In genomic region chr7:45026013-45026412, GRCh38 we compare ENCODE assay signal across 18 cellular contexts. TPM values are rescaled to one million over a fixed set of nuclear protein-coding genes. Genes with fewer than 3 reads are reported as not detected.
DNase-seq lines count a peak whose midpoint lies in the region; ATAC-seq, FAIRE-seq and TF ChIP-seq lines count a peak whose summit lies in the region.
"Had no signal": no experiment of that assay in that cellular context is flagged by ENCODE, and none has a peak within 500 bp of the region (broad histone marks: within the 10 kb centered on the region; RNA-seq: fewer than 3 reads in every experiment).

No MANE protein-coding gene starts in this region.

- DNase-seq in stimulated activated naive CD8-positive, alpha-beta T cell treated with anti-CD3 and anti-CD28 coated beads, Interleukin-15, Interleukin-2, amounts not matched to agents 100 U/mL and 50 U/mL, for 24 hours, result no peak
- DNase-seq in T-cell (no peak), endodermal cell (no peak), head of caudate nucleus (no peak), RCC 7860 (ENCODE audit: low spot score) (no peak), D341Med (ENCODE audit: low spot score) (no peak), GM19238 (ENCODE audit: insufficient read length, low spot score) (no peak)
- DNase-seq: activated CD4-positive, CD25-positive, alpha-beta regulatory T cell treated with anti-CD3 and anti-CD28 coated beads, Interleukin-2, amount 50 U/mL, for 72 hours; activated effector memory CD4-positive, alpha-beta T cell treated with anti-CD3 and anti-CD28 coated beads, Interleukin-2, amount 50 U/mL, for 16 hours; DMS53; gastrocnemius medialis; HCEC 1CT; mesenchymal stem cell; NCI-H1694 had no signal

- POLR2A ChIA-PET in T-cell (lab: Charles Lee), result interaction anchor here (0.7 to 1.2 kb wide), 3 partner anchors 13 to 25 kb away, joined by 4 to 7 read pairs (median 5); no protein-coding TSS in a partner anchor

- peaks cover 23% of the 10 kb centered on the region for H3K36me3 ChIP-seq in endodermal cell (ENCODE audit: control insufficient read depth, insufficient read depth, low read length)
- H3K36me3 ChIP-seq: cardiac muscle cell, gastrocnemius medialis had no signal

- no peak overlapping the region for H3K27ac ChIP-seq in endodermal cell (ENCODE audit: low read depth, low read length)
- H3K27ac ChIP-seq: cardiac muscle cell, gastrocnemius medialis had no signal

- H3K9me3 ChIP-seq in endodermal cell (ENCODE audit: control insufficient read depth, low read length), result peaks cover 7% of the 10 kb centered on the region
- H3K9me3 ChIP-seq: gastrocnemius medialis had no signal

- H3K9me3 Mint-ChIP-seq in stimulated activated naive CD8-positive, alpha-beta T cell treated with anti-CD3 and anti-CD28 coated beads, Interleukin-15, Interleukin-2, amounts not matched to agents 100 ng/mL and 50 ng/mL, for 24 hours, result no peaks in the 10 kb centered on the region
- H3K9me3 Mint-ChIP-seq in T-cell (no peaks in the 10 kb centered on the region), endodermal cell (peaks cover 11% of the 10 kb centered on the region)

- TF ChIP-seq CTCF in endodermal cell (conservative IDR thresholded peaks at IDR 0.05), result no peak

- H3K36me3 Mint-ChIP-seq in stimulated activated naive CD8-positive, alpha-beta T cell treated with anti-CD3 and anti-CD28 coated beads, Interleukin-15, Interleukin-2, amounts not matched to agents 100 ng/mL and 50 ng/mL, for 24 hours (ENCODE audit: low read depth), result peaks cover 45% of the 10 kb centered on the region
- H3K36me3 Mint-ChIP-seq in T-cell, result peaks cover 36% of the 10 kb centered on the region
- H3K36me3 Mint-ChIP-seq in endodermal cell (ENCODE audit: low read depth), result peaks cover 45% of the 10 kb centered on the region

- no peak for FAIRE-seq in RCC 7860 (lab: Jason Lieb, UNC)
- FAIRE-seq: endometrium had no signal

- no peak overlapping the region for H3K4me3 ChIP-seq in endodermal cell (ENCODE audit: low read length)
- H3K4me3 ChIP-seq: cardiac muscle cell, gastrocnemius medialis had no signal

- intact Hi-C loops in head of caudate nucleus (cut with DNase I), result no loop called here

- H3K4me1 Mint-ChIP-seq in stimulated activated naive CD8-positive, alpha-beta T cell treated with anti-CD3 and anti-CD28 coated beads, Interleukin-15, Interleukin-2, amounts not matched to agents 100 ng/mL and 50 ng/mL, for 24 hours (ENCODE audit: low read depth), result peaks cover 77% of the 10 kb centered on the region
- H3K4me1 Mint-ChIP-seq in T-cell (peaks cover 58 to 80% (median 67%) of the 10 kb centered on the region in 3 donors), endodermal cell (no peaks in the 10 kb centered on the region)

- WGBS in endodermal cell (ENCODE audit: insufficient coverage in 1 of 2, insufficient read length in 1 of 2), 2 experiments, result 88 to 100% methylated on average over 1 of the region's 1 CpG

- no peaks in the 10 kb centered on the region for H3K4me1 ChIP-seq in endodermal cell (ENCODE audit: control insufficient read depth, insufficient read depth, low read length)
- H3K4me1 ChIP-seq: gastrocnemius medialis had no signal

- H3K27me3 Mint-ChIP-seq in stimulated activated naive CD8-positive, alpha-beta T cell treated with anti-CD3 and anti-CD28 coated beads, Interleukin-15, Interleukin-2, amounts not matched to agents 100 ng/mL and 50 ng/mL, for 24 hours, result no peaks in the 10 kb centered on the region
- no peaks in the 10 kb centered on the region for H3K27me3 Mint-ChIP-seq in T-cell
- no peaks in the 10 kb centered on the region for H3K27me3 Mint-ChIP-seq in endodermal cell (ENCODE audit: insufficient read depth)

- H3K9ac ChIP-seq in endodermal cell (ENCODE audit: extremely low read depth, low read length, poor library complexity, severe bottlenecking), result no peak overlapping the region

- no peaks in the 10 kb centered on the region for H3K27me3 ChIP-seq in endodermal cell (ENCODE audit: control insufficient read depth, insufficient read depth, low read length, poor library complexity, severe bottlenecking)
- H3K27me3 ChIP-seq: cardiac muscle cell, gastrocnemius medialis had no signal

- H3K27ac Mint-ChIP-seq in stimulated activated naive CD8-positive, alpha-beta T cell treated with anti-CD3 and anti-CD28 coated beads, Interleukin-15, Interleukin-2, amounts not matched to agents 100 ng/mL and 50 ng/mL, for 24 hours, result peak overlapping the region; percentile 70
- peak overlapping the region; percentile 87 to 92 for H3K27ac Mint-ChIP-seq in T-cell
- peak overlapping the region; percentile 20 for H3K27ac Mint-ChIP-seq in endodermal cell

- H3K4me3 Mint-ChIP-seq in stimulated activated naive CD8-positive, alpha-beta T cell treated with anti-CD3 and anti-CD28 coated beads, Interleukin-15, Interleukin-2, amounts not matched to agents 100 ng/mL and 50 ng/mL, for 24 hours, result peak overlapping the region; percentile 3
- H3K4me3 Mint-ChIP-seq in T-cell (peak overlapping the region in 1 of 3 donors; percentile 47), endodermal cell (no peak overlapping the region)

- CTCF ChIA-PET in T-cell (lab: Charles Lee), result interaction anchor here in 1 of 2 donors (1.5 kb wide), 1 partner anchor 52 kb away, joined by 4 read pairs; no protein-coding TSS in a partner anchor

- no peak for ATAC-seq in stimulated activated naive CD8-positive, alpha-beta T cell treated with anti-CD3 and anti-CD28 coated beads, Interleukin-15, Interleukin-2, amounts not matched to agents 100 U/mL and 50 U/mL, for 24 hours
- ATAC-seq in T-cell (replicated peaks in 1 of 4), result no peak
- ATAC-seq: gastrocnemius medialis, Panc1 had no signal

RNA-seq across cellular contexts. Expression of gene CCM2, which starts 26.0 kb away (rescaled TPM):
- 100 to 1,000 TPM in 4 of 5 donors, 10 to 100 TPM in 1; 88.6 to 190 (median 167) TPM for total RNA-seq in T-cell
- 10 to 100 TPM; 37.4 to 38.1 TPM for total RNA-seq in endodermal cell
- polyA plus RNA-seq in endodermal cell (2013, experiment 1 of 2), result 36.7 TPM
- polyA plus RNA-seq in endodermal cell (2013, experiment 2 of 2), result 40.5 TPM

RNA-seq across cellular contexts. Expression of gene MYO1G, which starts 47.2 kb away (rescaled TPM):
- total RNA-seq in T-cell (100 to 1,000 TPM; 183 to 272 (median 192) TPM), endodermal cell (under 1 TPM; 0.11 to 0.33 TPM)
- polyA plus RNA-seq in endodermal cell (2013, experiment 1 of 2), result 0.07 TPM
- 0.12 TPM for polyA plus RNA-seq in endodermal cell (2013, experiment 2 of 2)

Comparison
In these comparisons a context has a peak if more than half of its experiments do, and no peak if none do; other contexts are left out.
1. H3K27ac Mint-ChIP-seq: peak in every context shown above with its lines; median percentile 90 in T-cell; 70 in stimulated activated naive CD8-positive, alpha-beta T cell treated with anti-CD3 and anti-CD28 coated beads, Interleukin-15, Interleukin-2, amounts not matched to agents 100 ng/mL and 50 ng/mL, for 24 hours; 20 in endodermal cell.
2. RNA of gene MYO1G, which starts 47.2 kb away (total RNA-seq): 183 to 272 TPM in T-cell; 0.11 to 0.33 TPM in endodermal cell; every median in the first group is over 100 times any median in the second.